8 cellular contexts compared by ENCODE assay signal in the genomic region with DNA sequence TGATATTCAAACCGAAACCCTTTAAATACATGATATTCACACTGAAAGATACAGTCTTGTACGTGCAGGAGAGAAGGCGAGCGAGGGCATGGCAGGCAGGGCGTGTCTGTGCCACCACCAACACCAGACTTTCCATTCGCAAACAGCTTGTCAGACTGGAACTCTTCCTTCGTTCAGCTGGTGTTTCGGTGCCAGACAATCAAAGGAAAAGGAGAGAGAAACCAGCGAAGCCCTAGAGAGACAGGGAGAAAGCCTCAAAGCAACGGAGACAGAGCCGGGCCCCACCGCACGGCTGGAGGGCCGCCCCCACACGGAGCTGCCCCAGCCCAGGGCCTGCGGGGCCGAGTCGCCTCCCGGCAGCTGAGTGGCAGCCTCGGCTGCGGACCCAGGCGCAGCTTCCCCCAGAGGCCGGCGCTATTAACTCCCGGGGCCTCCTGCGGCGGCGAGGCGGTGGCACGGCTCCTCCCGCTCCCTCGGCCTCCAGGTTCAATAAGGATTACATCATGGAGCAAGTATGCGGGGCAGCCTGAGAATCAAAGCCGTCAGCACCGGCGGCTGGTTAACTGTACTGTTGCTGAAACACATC. TPM values are rescaled to one million over a fixed set of nuclear protein-coding genes. Genes with fewer than 3 reads are reported as not detected.
DNase-seq lines count a peak whose midpoint lies in the region; ATAC-seq and TF ChIP-seq lines count a peak whose summit lies in the region.

No MANE protein-coding gene starts in this region.

- POLR2A ChIA-PET in T-cell (lab: Charles Lee): no interaction called here

- WGBS in lung, 2 donors: 5 to 6% methylated on average over 34 to 36 of the region's 36 CpGs

- TF ChIP-seq CTCF in lung (IDR thresholded peaks at IDR 0.05; ENCODE audit: control extremely low read depth, extremely low read depth): no peak

- H3K27ac Mint-ChIP-seq in IgD-negative memory B cell (no peak overlapping the region), T-cell (no peak overlapping the region)

- CTCF ChIA-PET in T-cell (lab: Charles Lee): no interaction called here

- DNase-seq in DMS79 treated with DMSO at 0.1 percent for 48 hours (lab: John Stamatoyannopoulos, UW) (peak; percentile 63), T-cell (no peak), ecto neural progenitor cell (ENCODE audit: low spot score) (peak; percentile 92), lung (ENCODE audit: low spot score) (peak; percentile 67), superior temporal gyrus (ENCODE audit: extremely low spot score) (peak; percentile 49)

- H3K4me1 Mint-ChIP-seq in IgD-negative memory B cell (peaks cover 6 to 12% (median 10%) of the 10 kb centered on the region in 3 donors), T-cell (peaks cover 7 to 16% (median 13%) of the 10 kb centered on the region in 3 donors)

- H3K4me3 ChIP-seq in lung: peak overlapping the region; percentile 13

- H3K4me3 Mint-ChIP-seq in IgD-negative memory B cell (peak overlapping the region; percentile 21 to 94 (median 87)), T-cell (peak overlapping the region; percentile 78 to 82 (median 80))

- H3K9me3 ChIP-seq in lung (ENCODE audit: control insufficient read depth in 2 of 2, insufficient read depth in 1 of 2, low read length in 1 of 2): no peaks in the 10 kb centered on the region

- H3K27ac ChIP-seq in lung (ENCODE audit: low read depth in 1 of 2, low read length in 1 of 2): peak overlapping the region; percentile 39 to 77

- H3K27me3 Mint-ChIP-seq in IgD-negative memory B cell: peaks cover 63% of the 10 kb centered on the region
- H3K27me3 Mint-ChIP-seq in T-cell: peaks cover 68 to 76% of the 10 kb centered on the region in 2 donors

- no peaks in the 10 kb centered on the region for H3K36me3 ChIP-seq in lung (ENCODE audit: control insufficient read depth in 2 of 2, insufficient read depth in 2 of 2, low read length in 2 of 2)

- peak; percentile 58 to 75 (median 62) for ATAC-seq in T-cell (replicated peaks in 1 of 4)
- ATAC-seq in lung (ENCODE audit: insufficient read depth, low FRiP score): peak; percentile 88
- no peak for ATAC-seq in GM21528 (IDR thresholded peaks at IDR 0.05; ENCODE audit: low FRiP score, unreplicated experiment)
- no peak for ATAC-seq in HG02973 (IDR thresholded peaks at IDR 0.05; ENCODE audit: unreplicated experiment)

- H3K4me1 ChIP-seq in lung (ENCODE audit: control insufficient read depth in 2 of 2, insufficient read depth in 2 of 2, low read length in 2 of 2): peaks cover 0 to 3% of the 10 kb centered on the region in 2 donors

- H3K9me3 Mint-ChIP-seq in IgD-negative memory B cell (no peaks in the 10 kb centered on the region), T-cell (no peaks in the 10 kb centered on the region)

- H3K36me3 Mint-ChIP-seq in IgD-negative memory B cell (no peaks in the 10 kb centered on the region), T-cell (no peaks in the 10 kb centered on the region)

- no peaks in the 10 kb centered on the region for H3K27me3 ChIP-seq in lung (ENCODE audit: control insufficient read depth, insufficient read depth)

RNA-seq across cellular contexts. Expression of a gene that starts 32.1 kb away (rescaled TPM):
- not detected for polyA plus RNA-seq in IgD-negative memory B cell
- not detected for total RNA-seq in T-cell
- not detected for total RNA-seq in lung
- polyA plus RNA-seq in lung: under 1 TPM in 1 of 2 donors, not detected in 1; 0.01 TPM

RNA-seq across cellular contexts. Expression of a gene that starts 59.1 kb away (rescaled TPM):
- polyA plus RNA-seq in IgD-negative memory B cell (29.9 TPM), lung (10 to 100 TPM; 18.9 to 33.0 TPM)
- total RNA-seq in T-cell (10 to 100 TPM; 27.2 to 43.7 (median 39.7) TPM), lung (10 to 100 TPM; 18.1 to 64.3 TPM)

Comparison
In these comparisons a context has a peak if more than half of its experiments do, and no peak if none do; other contexts are left out.
1. DNase-seq: peak in DMS79 treated with DMSO at 0.1 percent for 48 hours (single experiment), ecto neural progenitor cell (single experiment), lung (single experiment) and superior temporal gyrus (single experiment); none in T-cell (0 of 34).
2. ATAC-seq: peak in T-cell (4 of 4) and lung (single experiment); none in GM21528 (single experiment) and HG02973 (single experiment).